14 cellular contexts compared by ENCODE assay signal in genomic region chr10:78923644-78924318, GRCh38.
"Had no signal": no experiment of that assay in that cellular context is flagged by ENCODE, and none has a peak within 500 bp of the region (broad histone marks: within the 10 kb centered on the region; RNA-seq: fewer than 3 reads in every experiment).

No MANE protein-coding gene starts in this region.

- DNase-seq: activated CD4-positive, alpha-beta memory T cell treated with anti-CD3 and anti-CD28 coated beads, Interleukin-2, amount 10 ng/mL, durations not matched to agents 7 days and 5 days; activated CD8-positive, alpha-beta memory T cell treated with anti-CD3 and anti-CD28 coated beads, Interleukin-2, amount 50 U/mL, for 4 hours; activated gamma-delta T cell treated with Interleukin-2 at 50 U/mL for 16 hours; activated naive CD8-positive, alpha-beta T cell treated with anti-CD3 and anti-CD28 coated beads for 36 hours; activated T-cell treated with anti-CD3 and anti-CD28 coated beads, Interleukin-2, amount 50 U/mL, for 72 hours; anterior cingulate cortex; dorsolateral prefrontal cortex; immature natural killer cell; SW 1271 had no signal

- ATAC-seq: activated T-cell treated with anti-CD3 and anti-CD28 coated beads, Interleukin-2, amount 50 U/mL, for 72 hours had no signal

- H3K4me3 ChIP-seq: breast epithelium, dorsolateral prefrontal cortex, esophagus muscularis mucosa, skin epidermis, tibial nerve had no signal

- H3K9me3 ChIP-seq: breast epithelium, esophagus muscularis mucosa, tibial nerve had no signal

- H3K9ac ChIP-seq: parathyroid adenoma had no signal

- H3K36me3 ChIP-seq: breast epithelium, esophagus muscularis mucosa, tibial nerve had no signal

- H3K4me1 ChIP-seq: breast epithelium, parathyroid adenoma, tibial nerve had no signal

- H3K27ac ChIP-seq: dorsolateral prefrontal cortex, parathyroid adenoma, tibial nerve had no signal

- H3K27me3 ChIP-seq: breast epithelium, dorsolateral prefrontal cortex, esophagus muscularis mucosa, tibial nerve had no signal
